ENCODE assay signal across 17 cellular contexts in the genomic region with DNA sequence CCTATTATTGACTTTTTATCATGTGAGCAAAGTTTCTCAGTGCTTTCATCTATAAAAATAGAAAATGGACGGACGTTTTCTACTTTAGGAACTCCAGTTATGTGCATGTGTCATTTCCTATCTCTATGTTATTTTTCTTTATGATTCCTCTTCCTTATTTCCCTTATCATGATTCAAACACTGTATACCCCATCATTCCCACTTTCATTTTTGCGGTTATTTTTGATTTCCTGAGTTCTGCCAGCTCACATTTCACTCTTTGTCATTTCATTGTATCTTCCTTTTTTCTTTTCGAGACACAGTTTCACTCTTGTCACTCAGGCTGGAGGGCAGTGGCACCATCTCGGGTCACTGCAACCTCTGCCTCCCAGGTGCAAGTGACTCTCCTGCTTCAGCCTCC. TPM values are rescaled to one million over a fixed set of nuclear protein-coding genes. Genes with fewer than 3 reads are reported as not detected.
DNase-seq lines count a peak whose midpoint lies in the region; ATAC-seq and TF ChIP-seq lines count a peak whose summit lies in the region.
"Had no signal": no experiment of that assay in that cellular context is flagged by ENCODE, and none has a peak within 500 bp of the region (broad histone marks: within the 10 kb centered on the region; RNA-seq: fewer than 3 reads in every experiment).

No MANE protein-coding gene starts in this region.

- H3K9me3 Mint-ChIP-seq in activated T-cell treated with anti-CD3 and anti-CD28 coated beads, Interleukin-2, amount 50 U/mL, for 24 hours: no peaks in the 10 kb centered on the region
- H3K9me3 Mint-ChIP-seq in progenitor cell of endocrine pancreas (ENCODE audit: low read depth): no peaks in the 10 kb centered on the region
- no peaks in the 10 kb centered on the region for H3K9me3 Mint-ChIP-seq in endothelial cell (ENCODE audit: unreplicated experiment)
- H3K9me3 Mint-ChIP-seq: T-helper 1 cell treated with Interleukin-12 subunit alpha and Interleukin-12 subunit beta and Interleukin-4 antibody, amounts not matched to agents 30 μg/mL and 1 μg/mL, for 36 hours had no signal

- no peak overlapping the region for H3K4me3 Mint-ChIP-seq in activated T-cell treated with anti-CD3 and anti-CD28 coated beads, Interleukin-2, amount 50 U/mL, for 24 hours
- H3K4me3 Mint-ChIP-seq in progenitor cell of endocrine pancreas (ENCODE audit: low read depth) (no peak overlapping the region), endothelial cell (ENCODE audit: unreplicated experiment) (no peak overlapping the region)
- H3K4me3 Mint-ChIP-seq: T-helper 1 cell treated with Interleukin-12 subunit alpha and Interleukin-12 subunit beta and Interleukin-4 antibody, amounts not matched to agents 30 μg/mL and 1 μg/mL, for 36 hours had no signal

- peak overlapping the region; percentile 34 for H3K27ac Mint-ChIP-seq in activated T-cell treated with anti-CD3 and anti-CD28 coated beads, Interleukin-2, amount 50 U/mL, for 24 hours
- peak overlapping the region; percentile 1 for H3K27ac Mint-ChIP-seq in progenitor cell of endocrine pancreas
- H3K27ac Mint-ChIP-seq in endothelial cell (ENCODE audit: unreplicated experiment): no peak overlapping the region
- H3K27ac Mint-ChIP-seq: T-helper 1 cell treated with Interleukin-12 subunit alpha and Interleukin-12 subunit beta and Interleukin-4 antibody, amounts not matched to agents 30 μg/mL and 1 μg/mL, for 36 hours had no signal

- H3K27ac ChIP-seq in brain microvascular endothelial cell: peak overlapping the region; percentile 60
- H3K27ac ChIP-seq: esophagus squamous epithelium, ovary, tibial nerve had no signal

- peaks cover 39% of the 10 kb centered on the region for H3K36me3 Mint-ChIP-seq in activated T-cell treated with anti-CD3 and anti-CD28 coated beads, Interleukin-2, amount 50 U/mL, for 24 hours (ENCODE audit: low read depth)
- H3K36me3 Mint-ChIP-seq in progenitor cell of endocrine pancreas (ENCODE audit: insufficient read depth) (peaks cover 12% of the 10 kb centered on the region), endothelial cell (ENCODE audit: low read depth, unreplicated experiment) (peaks cover 4% of the 10 kb centered on the region)

- no peaks in the 10 kb centered on the region for H3K27me3 ChIP-seq in brain microvascular endothelial cell (replicated peaks)
- H3K27me3 ChIP-seq: esophagus squamous epithelium, ovary, tibial nerve had no signal

- no peak for ATAC-seq in GM21786 (IDR thresholded peaks at IDR 0.05; ENCODE audit: unreplicated experiment)
- ATAC-seq: Panc1 had no signal

- in situ Hi-C loops in brain microvascular endothelial cell (cut with HindIII; ENCODE audit: low pct_ligation_motif_present, low sequenced_read_pairs): no loop called here

- H3K4me1 Mint-ChIP-seq in activated T-cell treated with anti-CD3 and anti-CD28 coated beads, Interleukin-2, amount 50 U/mL, for 24 hours (ENCODE audit: low read depth): peaks cover 21% of the 10 kb centered on the region
- H3K4me1 Mint-ChIP-seq in progenitor cell of endocrine pancreas (ENCODE audit: low read depth): no peaks in the 10 kb centered on the region
- no peaks in the 10 kb centered on the region for H3K4me1 Mint-ChIP-seq in endothelial cell (ENCODE audit: unreplicated experiment)

- H3K4me3 ChIP-seq in brain microvascular endothelial cell (ENCODE audit: low read depth, low read length): no peak overlapping the region
- H3K4me3 ChIP-seq: esophagus squamous epithelium, ovary, tibial nerve had no signal

- peaks cover 14% of the 10 kb centered on the region for H3K36me3 ChIP-seq in brain microvascular endothelial cell (replicated peaks)
- H3K36me3 ChIP-seq: ovary had no signal

- no peaks in the 10 kb centered on the region for H3K27me3 Mint-ChIP-seq in activated T-cell treated with anti-CD3 and anti-CD28 coated beads, Interleukin-2, amount 50 U/mL, for 24 hours
- H3K27me3 Mint-ChIP-seq in progenitor cell of endocrine pancreas (no peaks in the 10 kb centered on the region), endothelial cell (ENCODE audit: unreplicated experiment) (peaks cover 3% of the 10 kb centered on the region)

- no peak for DNase-seq in activated T-cell treated with anti-CD3 and anti-CD28 coated beads, Interleukin-2, amount 50 U/mL, for 24 hours
- no peak for DNase-seq in activated T-cell treated with anti-CD3 and anti-CD28 coated beads, Interleukin-2, amount 50 U/mL, for 1 hour
- peak; percentile 6 for DNase-seq in LHCN-M2 (ENCODE audit: low read depth)
- DNase-seq in brain microvascular endothelial cell: no peak
- DNase-seq in progenitor cell of endocrine pancreas (ENCODE audit: low spot score, unreplicated experiment): no peak
- no peak for DNase-seq in NCI-H128 (lab: John Stamatoyannopoulos, UW; ENCODE audit: unreplicated experiment)
- no peak for DNase-seq in endothelial cell (ENCODE audit: low spot score)
- DNase-seq: activated CD4-positive, alpha-beta T cell treated with anti-CD3 and anti-CD28 coated beads, Interleukin-2, amount 50 U/mL, for 4 hours; DMS79 treated with DMSO at 0.1 percent for 48 hours; esophagus squamous epithelium; NCI-H1092 treated with DMSO at 0.1 percent for 48 hours; NCI-H345; ovary had no signal

- TF ChIP-seq CTCF in brain microvascular endothelial cell (IDR thresholded peaks at IDR 0.05; ENCODE audit: low read depth, low read length, missing control alignments): no peak
- no peak for TF ChIP-seq CTCF in progenitor cell of endocrine pancreas (IDR thresholded peaks at IDR 0.05; ENCODE audit: unreplicated experiment)
- no peak for TF ChIP-seq CTCF in endothelial cell (IDR thresholded peaks at IDR 0.05; ENCODE audit: unreplicated experiment)

RNA-seq across cellular contexts. Expression of a gene that starts 21.4 kb away (rescaled TPM):
- 175 and 176 TPM in 2 replicates for total RNA-seq in LHCN-M2 (2014; rRNA removed)
- polyA plus RNA-seq in LHCN-M2 (2012): 173 TPM
- total RNA-seq in progenitor cell of endocrine pancreas: 162 and 166 TPM in 2 replicates
- 125 TPM for total RNA-seq in endothelial cell (ENCODE audit: unreplicated experiment)
